ENCODE assay signal across 4 cellular contexts in the genomic region with DNA sequence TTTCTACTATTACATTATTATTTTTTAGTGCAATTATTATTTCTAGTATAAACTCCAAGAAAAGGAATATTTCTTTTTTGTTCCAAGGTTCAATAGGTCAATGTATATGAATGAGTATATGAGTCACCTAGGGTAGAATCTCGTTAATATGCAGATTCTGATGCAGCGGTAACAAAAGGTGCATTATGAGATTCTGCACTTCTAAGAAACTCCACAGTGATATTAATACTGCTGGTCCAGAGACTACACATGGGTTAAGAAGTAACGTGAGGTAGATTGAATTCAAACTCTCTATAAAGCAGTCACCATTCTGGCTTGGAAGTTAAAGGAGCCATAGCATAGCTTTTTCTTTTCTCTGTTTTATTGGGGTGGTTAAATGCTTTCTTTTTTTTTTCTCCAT.
"Had no signal": no experiment of that assay in that cellular context is flagged by ENCODE, and none has a peak within 500 bp of the region (broad histone marks: within the 10 kb centered on the region; RNA-seq: fewer than 3 reads in every experiment).

No MANE protein-coding gene starts in this region.

- H3K4me3 ChIP-seq: GM23338 had no signal

- H2AFZ ChIP-seq: GM23338 had no signal

- ATAC-seq: GM23338 had no signal

- DNase-seq: H9, HCEC 1CT, KBM-7 had no signal

- H3K4me2 ChIP-seq: GM23338 had no signal
